9 cellular contexts compared by ENCODE assay signal in genomic region chr1:8427493-8427892, GRCh38.
DNase-seq lines count a peak whose midpoint lies in the region; ATAC-seq, FAIRE-seq and TF ChIP-seq lines count a peak whose summit lies in the region.
"Had no signal": no experiment of that assay in that cellular context is flagged by ENCODE, and none has a peak within 500 bp of the region (broad histone marks: within the 10 kb centered on the region; RNA-seq: fewer than 3 reads in every experiment).

No MANE protein-coding gene starts in this region.

- H3K36me3 Mint-ChIP-seq in effector memory CD8-positive, alpha-beta T cell (ENCODE audit: insufficient read depth) = peaks cover 18% of the 10 kb centered on the region

- H3K36me3 ChIP-seq in mammary epithelial cell (ENCODE audit: insufficient read depth, low read length) (no peaks in the 10 kb centered on the region), H7 (replicated peaks; ENCODE audit: control insufficient read depth, insufficient read depth, low read length) (no peaks in the 10 kb centered on the region)

- H3K79me2 ChIP-seq in mammary epithelial cell (ENCODE audit: insufficient read depth, low read length) = peaks cover 9% of the 10 kb centered on the region

- H2AFZ ChIP-seq in mammary epithelial cell (ENCODE audit: low read depth, low read length) = no peak overlapping the region

- no TSS peak for BruUV-seq in mammary epithelial cell (replicated peaks; lab: Mats Ljungman, UMichigan)

- ATAC-seq in GM18502 (IDR thresholded peaks at IDR 0.05; ENCODE audit: poor library complexity, unreplicated experiment) (peak; percentile 59), GM21723 (IDR thresholded peaks at IDR 0.05; ENCODE audit: unreplicated experiment) (peak; percentile 55)
- ATAC-seq in effector memory CD8-positive, alpha-beta T cell (replicated peaks) = peak; percentile 62

- dilution Hi-C loops in mammary epithelial cell (cut with HindIII; ENCODE audit: low sequenced_read_pairs) = no loop called here

- no peaks in the 10 kb centered on the region for H3K27me3 ChIP-seq in mammary epithelial cell (ENCODE audit: insufficient read depth, low read length)
- no peaks in the 10 kb centered on the region for H3K27me3 ChIP-seq in H7 (ENCODE audit: control insufficient read depth, insufficient read depth, low read length)

- H3K4me1 ChIP-seq in mammary epithelial cell (ENCODE audit: insufficient read depth, low read length) = peaks cover 8% of the 10 kb centered on the region

- H3K4me3 Mint-ChIP-seq in effector memory CD8-positive, alpha-beta T cell = peak overlapping the region; percentile 60 to 74

- CTCF ChIA-PET in mammary epithelial cell (lab: Charles Lee; ENCODE audit: low non-redundant PET) = no interaction called here

- no peaks in the 10 kb centered on the region for H4K20me1 ChIP-seq in mammary epithelial cell (ENCODE audit: insufficient read depth, low read length)

- H3K4me2 ChIP-seq in mammary epithelial cell (ENCODE audit: insufficient read depth, low read depth, low read length) = no peak overlapping the region

- peak overlapping the region; percentile 59 to 80 for H3K27ac Mint-ChIP-seq in effector memory CD8-positive, alpha-beta T cell

- peaks cover 63 to 70% of the 10 kb centered on the region in 2 donors for H3K4me1 Mint-ChIP-seq in effector memory CD8-positive, alpha-beta T cell (ENCODE audit: low read depth in 2 of 2)

- H3K9ac ChIP-seq in mammary epithelial cell (ENCODE audit: insufficient read depth, low read length) = no peak overlapping the region

- H3K4me3 ChIP-seq in mammary epithelial cell (replicated peaks in 1 of 3; ENCODE audit: insufficient read depth in 1 of 3, low read depth in 2 of 3, low read length in 3 of 3) (no peak overlapping the region), H7 (ENCODE audit: insufficient read depth, low read depth, low read length) (no peak overlapping the region)

- no peaks in the 10 kb centered on the region for H3K9me3 Mint-ChIP-seq in effector memory CD8-positive, alpha-beta T cell

- no peaks in the 10 kb centered on the region for H3K27me3 Mint-ChIP-seq in effector memory CD8-positive, alpha-beta T cell

- H3K27ac ChIP-seq in mammary epithelial cell (ENCODE audit: insufficient read depth, low read depth, low read length) = no peak overlapping the region
- H3K27ac ChIP-seq: epithelial cell of prostate had no signal

- no peaks in the 10 kb centered on the region for H3K9me3 ChIP-seq in mammary epithelial cell (replicated peaks; ENCODE audit: insufficient read depth, low read length)

- intact Hi-C loops in mammary epithelial cell (cut with micrococcal nuclease) = no loop called here

- in situ Hi-C loops in mammary epithelial cell (cut with MboI; ENCODE audit: low sequenced_read_pairs in 2 of 2) = no loop called here

- no peak for TF ChIP-seq CTCF in mammary epithelial cell (conservative IDR thresholded peaks at IDR 0.05 in 1 of 2, IDR thresholded peaks at IDR 0.05 in 1 of 2; ENCODE audit: extremely low read depth in 1 of 2, insufficient read depth in 1 of 2, low read depth in 1 of 2, low read length in 2 of 2)

- WGBS in mammary epithelial cell (ENCODE audit: low coverage, missing lambda C conversion rate) = 98% methylated on average over 5 of the region's 5 CpGs

- FAIRE-seq in HTR-8/SVneo (lab: Jason Lieb, UNC) = no peak

- DNase-seq in NAMALWA (ENCODE audit: low spot score) (peak; percentile 98), mammary epithelial cell (no peak), H7 (no peak), GOT3 (lab: John Stamatoyannopoulos, UW) (no peak), HTR-8/SVneo (ENCODE audit: insufficient read length, low spot score) (no peak)
- DNase-seq in effector memory CD8-positive, alpha-beta T cell = peak; percentile 37 to 43 (median 43)

Comparison
In these comparisons a context has a peak if more than half of its experiments do, and no peak if none do; other contexts are left out.
1. DNase-seq: peak in NAMALWA (single experiment) and effector memory CD8-positive, alpha-beta T cell (3 of 3); none in mammary epithelial cell (single experiment), H7 (single experiment), GOT3 (single experiment) and HTR-8/SVneo (single experiment).
2. Peak in every context shown above with its lines, with median percentiles within 50 percentile points of each other: ATAC-seq.